Comparison of ENCODE assay signal across 1 cellular context in the genomic region with DNA sequence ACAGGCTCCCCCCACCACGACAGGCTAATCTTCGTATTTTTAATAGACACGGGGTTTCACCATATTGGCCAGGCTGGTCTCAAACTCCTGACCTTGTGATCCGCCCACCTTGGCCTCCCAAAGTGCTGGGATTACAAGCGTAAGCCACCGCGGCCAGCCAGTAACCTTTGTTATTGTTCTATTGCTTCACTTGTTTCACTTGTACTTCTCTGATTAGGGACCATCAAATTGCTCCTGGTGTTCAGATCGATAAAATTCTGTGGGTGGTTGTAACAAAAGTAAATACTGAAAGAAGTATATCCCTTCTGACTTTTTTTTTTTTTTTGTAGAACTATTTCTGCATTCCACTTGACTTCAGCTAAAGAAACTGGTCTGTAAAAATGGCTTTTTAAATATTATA.
TF ChIP-seq lines count a peak whose summit lies in the region.

No MANE protein-coding gene starts in this region.

TF ChIP-seq in A549, 52 proteins besides CTCF, POLR2A, EP300 and RAD21 (continued from another document):
- TF ChIP-seq, protein P1, sequence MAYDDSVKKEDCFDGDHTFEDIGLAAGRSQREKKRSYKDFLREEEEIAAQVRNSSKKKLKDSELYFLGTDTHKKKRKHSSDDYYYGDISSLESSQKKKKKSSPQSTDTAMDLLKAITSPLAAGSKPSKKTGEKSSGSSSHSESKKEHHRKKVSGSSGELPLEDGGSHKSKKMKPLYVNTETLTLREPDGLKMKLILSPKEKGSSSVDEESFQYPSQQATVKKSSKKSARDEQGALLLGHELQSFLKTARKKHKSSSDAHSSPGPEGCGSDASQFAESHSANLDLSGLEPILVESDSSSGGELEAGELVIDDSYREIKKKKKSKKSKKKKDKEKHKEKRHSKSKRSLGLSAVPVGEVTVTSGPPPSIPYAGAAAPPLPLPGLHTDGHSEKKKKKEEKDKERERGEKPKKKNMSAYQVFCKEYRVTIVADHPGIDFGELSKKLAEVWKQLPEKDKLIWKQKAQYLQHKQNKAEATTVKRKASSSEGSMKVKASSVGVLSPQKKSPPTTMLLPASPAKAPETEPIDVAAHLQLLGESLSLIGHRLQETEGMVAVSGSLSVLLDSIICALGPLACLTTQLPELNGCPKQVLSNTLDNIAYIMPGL (CRISPR knock-in tag; IDR thresholded peaks at IDR 0.05; ENCODE audit: borderline replicate concordance) = no peak
- TF ChIP-seq RCOR1 (IDR thresholded peaks at IDR 0.05; ENCODE audit: low read depth, low read length) = no peak
- TF ChIP-seq, protein P2, sequence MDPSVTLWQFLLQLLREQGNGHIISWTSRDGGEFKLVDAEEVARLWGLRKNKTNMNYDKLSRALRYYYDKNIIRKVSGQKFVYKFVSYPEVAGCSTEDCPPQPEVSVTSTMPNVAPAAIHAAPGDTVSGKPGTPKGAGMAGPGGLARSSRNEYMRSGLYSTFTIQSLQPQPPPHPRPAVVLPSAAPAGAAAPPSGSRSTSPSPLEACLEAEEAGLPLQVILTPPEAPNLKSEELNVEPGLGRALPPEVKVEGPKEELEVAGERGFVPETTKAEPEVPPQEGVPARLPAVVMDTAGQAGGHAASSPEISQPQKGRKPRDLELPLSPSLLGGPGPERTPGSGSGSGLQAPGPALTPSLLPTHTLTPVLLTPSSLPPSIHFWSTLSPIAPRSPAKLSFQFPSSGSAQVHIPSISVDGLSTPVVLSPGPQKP (IDR thresholded peaks at IDR 0.05; ENCODE audit: low read depth, low read length) = no peak
- no peak for TF ChIP-seq MAZ (IDR thresholded peaks at IDR 0.05; ENCODE audit: borderline replicate concordance, low read depth, low read length)
- TF ChIP-seq, protein P3, sequence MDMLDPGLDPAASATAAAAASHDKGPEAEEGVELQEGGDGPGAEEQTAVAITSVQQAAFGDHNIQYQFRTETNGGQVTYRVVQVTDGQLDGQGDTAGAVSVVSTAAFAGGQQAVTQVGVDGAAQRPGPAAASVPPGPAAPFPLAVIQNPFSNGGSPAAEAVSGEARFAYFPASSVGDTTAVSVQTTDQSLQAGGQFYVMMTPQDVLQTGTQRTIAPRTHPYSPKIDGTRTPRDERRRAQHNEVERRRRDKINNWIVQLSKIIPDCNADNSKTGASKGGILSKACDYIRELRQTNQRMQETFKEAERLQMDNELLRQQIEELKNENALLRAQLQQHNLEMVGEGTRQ (IDR thresholded peaks at IDR 0.05) = no peak
- TF ChIP-seq, protein P4, sequence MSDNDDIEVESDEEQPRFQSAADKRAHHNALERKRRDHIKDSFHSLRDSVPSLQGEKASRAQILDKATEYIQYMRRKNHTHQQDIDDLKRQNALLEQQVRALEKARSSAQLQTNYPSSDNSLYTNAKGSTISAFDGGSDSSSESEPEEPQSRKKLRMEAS (IDR thresholded peaks at IDR 0.05) = no peak
- no peak for TF ChIP-seq MAFK (IDR thresholded peaks at IDR 0.05; ENCODE audit: partially characterized antibody)
